In the genomic region with DNA sequence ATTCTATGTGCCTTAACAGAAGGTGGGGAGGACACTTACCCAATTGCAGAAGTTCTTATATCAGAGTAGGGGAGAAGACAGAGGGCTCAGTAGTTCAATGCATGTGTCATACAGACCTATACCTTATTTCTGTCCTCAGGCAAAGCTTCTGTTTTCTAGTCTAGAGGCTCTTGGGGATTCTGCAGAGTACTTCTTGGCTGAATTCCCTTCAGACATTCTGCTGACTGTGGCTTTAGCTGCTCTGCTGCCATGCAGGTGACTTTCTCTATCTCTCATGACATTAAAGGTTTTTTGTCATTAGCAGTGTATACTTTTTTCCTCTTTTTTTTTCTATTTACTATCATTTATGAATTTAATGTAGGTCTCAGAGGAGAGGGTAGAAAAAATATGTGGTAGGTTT, we compare ENCODE assay signal across 21 cellular contexts.
"Had no signal": no experiment of that assay in that cellular context is flagged by ENCODE, and none has a peak within 500 bp of the region (broad histone marks: within the 10 kb centered on the region; RNA-seq: fewer than 3 reads in every experiment).

No MANE protein-coding gene starts in this region.

- DNase-seq: activated CD4-positive, alpha-beta memory T cell treated with anti-CD3 and anti-CD28 coated beads for 36 hours; activated CD4-positive, alpha-beta T cell treated with anti-CD3 and anti-CD28 coated beads, Interleukin-2, amount 10 ng/mL, durations not matched to agents 7 days and 5 days; activated CD4-positive, CD25-positive, alpha-beta regulatory T cell; activated CD8-positive, alpha-beta memory T cell treated with anti-CD3 and anti-CD28 coated beads for 24 hours; activated effector memory CD4-positive, alpha-beta T cell treated with anti-CD3 and anti-CD28 coated beads, Interleukin-2, amount 50 U/mL, for 16 hours; activated naive CD4-positive, alpha-beta T cell treated with Interleukin-2 at 50 U/mL for 16 hours; activated T-cell treated with anti-CD3 and anti-CD28 coated beads, Interleukin-2, amount 50 U/mL, for 4 hours; amygdala; NCI-H1092; NCI-H1436; NCI-H1694 treated with DMSO at 0.1 percent for 48 hours; NCI-H2029 treated with DMSO at 0.1 percent for 48 hours; NCI-H2171; NCI-H226; NCI-H526 treated with DMSO at 0.1 percent for 48 hours; NCI-H82; PC-3; SIG-M5; T-cell; T-helper 2 cell had no signal

- ATAC-seq: activated naive CD4-positive, alpha-beta T cell treated with anti-CD3 and anti-CD28 coated beads, Interleukin-2, amount 50 U/mL, for 72 hours; activated T-cell treated with anti-CD3 and anti-CD28 coated beads, Interleukin-2, amount 50 U/mL, for 4 hours; PC-3; T-cell had no signal
